In the genomic region with DNA sequence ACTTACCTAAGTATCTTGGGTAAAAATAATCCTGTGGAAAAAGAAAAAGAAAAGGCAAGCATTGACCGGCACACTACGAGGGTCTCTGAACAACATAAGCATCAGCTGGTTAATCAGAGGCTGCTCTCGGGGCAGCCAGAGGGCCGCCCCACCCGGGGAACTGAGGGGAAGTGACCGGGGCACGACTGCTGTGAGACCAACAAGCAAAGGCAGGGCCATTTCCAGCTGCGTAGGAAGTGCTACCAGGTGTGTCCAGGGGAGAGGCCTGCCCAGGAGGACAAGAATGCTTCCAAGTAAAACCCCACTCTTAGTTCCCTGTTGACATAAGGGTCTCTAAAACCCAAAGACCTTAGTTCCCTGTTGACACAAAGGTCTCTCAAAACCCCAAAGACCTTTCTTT, we compare ENCODE assay signal across 22 cellular contexts. TPM values are rescaled to one million over a fixed set of nuclear protein-coding genes. Genes with fewer than 3 reads are reported as not detected.
DNase-seq lines count a peak whose midpoint lies in the region; ATAC-seq and TF ChIP-seq lines count a peak whose summit lies in the region.
"Had no signal": no experiment of that assay in that cellular context is flagged by ENCODE, and none has a peak within 500 bp of the region (broad histone marks: within the 10 kb centered on the region; RNA-seq: fewer than 3 reads in every experiment).

No MANE protein-coding gene starts in this region.

- TF ChIP-seq CTCF in HFFc6 (IDR thresholded peaks at IDR 0.05) (no peak), omental fat pad (IDR thresholded peaks at IDR 0.05) (no peak), Calu3 (IDR thresholded peaks at IDR 0.05; ENCODE audit: unreplicated experiment) (no peak)

- H3K27me3 Mint-ChIP-seq in activated T-cell treated with anti-CD3 and anti-CD28 coated beads, Interleukin-2, amount 50 U/mL, for 24 hours: no peaks in the 10 kb centered on the region
- peaks cover 12% of the 10 kb centered on the region for H3K27me3 Mint-ChIP-seq in activated T-cell treated with anti-CD3 and anti-CD28 coated beads, Interleukin-2, amount 50 U/mL, for 72 hours (ENCODE audit: low read depth)
- peaks cover 12% of the 10 kb centered on the region for H3K27me3 Mint-ChIP-seq in HFFc6 (ENCODE audit: insufficient read depth)
- H3K27me3 Mint-ChIP-seq in Calu3 (ENCODE audit: unreplicated experiment): no peaks in the 10 kb centered on the region
- H3K27me3 Mint-ChIP-seq: brain; memory B cell; stimulated activated memory B cell treated with anti-CD40 and anti-IgM and Interleukin-4, amounts not matched to agents 10 μg/mL and 1 μg/mL and 100 μg/mL, for 72 hours had no signal

- no peak for ATAC-seq in activated T-cell treated with anti-CD3 and anti-CD28 coated beads, Interleukin-2, amount 50 U/mL, for 72 hours (replicated peaks in 1 of 2)
- no peak for ATAC-seq in omental fat pad (ENCODE audit: low FRiP score)
- ATAC-seq: naive thymus-derived CD4-positive, alpha-beta T cell; SK-N-SH treated with all-trans-retinoic acid at 6 μM for 48 hours; stimulated activated memory B cell treated with anti-CD40 and anti-IgM and Interleukin-4, amounts not matched to agents 10 μg/mL and 1 μg/mL and 100 μg/mL, for 72 hours had no signal

- intact Hi-C loops in Calu3 (cut with micrococcal nuclease; ENCODE audit: unreplicated experiment): no loop called here

- H3K4me1 Mint-ChIP-seq in activated T-cell treated with anti-CD3 and anti-CD28 coated beads, Interleukin-2, amount 50 U/mL, for 24 hours (ENCODE audit: low read depth): peaks cover 22% of the 10 kb centered on the region
- H3K4me1 Mint-ChIP-seq in activated T-cell treated with anti-CD3 and anti-CD28 coated beads, Interleukin-2, amount 50 U/mL, for 72 hours (ENCODE audit: low read depth): peaks cover 20% of the 10 kb centered on the region
- peaks cover 18% of the 10 kb centered on the region for H3K4me1 Mint-ChIP-seq in HFFc6 (ENCODE audit: low read depth)
- no peaks in the 10 kb centered on the region for H3K4me1 Mint-ChIP-seq in Calu3 (ENCODE audit: low read depth, unreplicated experiment)
- H3K4me1 Mint-ChIP-seq: brain; memory B cell; stimulated activated memory B cell treated with anti-CD40 and anti-IgM and Interleukin-4, amounts not matched to agents 10 μg/mL and 1 μg/mL and 100 μg/mL, for 72 hours had no signal

- CTCF ChIA-PET in Calu3 (lab: Charles Lee): no interaction called here

- peak; percentile 22 for DNase-seq in activated T-cell treated with anti-CD3 and anti-CD28 coated beads, Interleukin-2, amount 50 U/mL, for 24 hours
- DNase-seq in activated T-cell treated with anti-CD3 and anti-CD28 coated beads, Interleukin-2, amount 50 U/mL, for 72 hours: no peak
- DNase-seq in HFFc6: no peak
- DNase-seq in epithelial cell of prostate (ENCODE audit: low read depth, low spot score): no peak
- DNase-seq in omental fat pad (ENCODE audit: low spot score): peak; percentile 15
- no peak for DNase-seq in NCI-H2227 (lab: John Stamatoyannopoulos, UW; ENCODE audit: unreplicated experiment)
- no peak for DNase-seq in Calu3
- DNase-seq in NCI-H748 treated with DMSO at 0.1 percent for 48 hours (lab: John Stamatoyannopoulos, UW): no peak
- DNase-seq: activated CD4-positive, alpha-beta T cell treated with anti-CD3 and anti-CD28 coated beads, Interleukin-2, amount 50 U/mL, for 1 hour; activated gamma-delta T cell treated with Interleukin-2 at 50 U/mL for 16 hours; activated T-cell treated with anti-CD3 and anti-CD28 coated beads for 4 hours; COR-L47; NCI-H1048; NCI-H187; retina; stimulated activated CD4-positive, alpha-beta T cell treated with anti-CD3 and anti-CD28 coated beads, Interleukin-4, amount 100 ng/mL, for 1 hour had no signal

- H3K27ac Mint-ChIP-seq in activated T-cell treated with anti-CD3 and anti-CD28 coated beads, Interleukin-2, amount 50 U/mL, for 24 hours: no peak overlapping the region
- no peak overlapping the region for H3K27ac Mint-ChIP-seq in activated T-cell treated with anti-CD3 and anti-CD28 coated beads, Interleukin-2, amount 50 U/mL, for 72 hours
- no peak overlapping the region; the same call in 1 of the 2 replicates for H3K27ac Mint-ChIP-seq in HFFc6
- H3K27ac Mint-ChIP-seq in Calu3 (ENCODE audit: unreplicated experiment): no peak overlapping the region
- H3K27ac Mint-ChIP-seq: memory B cell; stimulated activated memory B cell treated with anti-CD40 and anti-IgM and Interleukin-4, amounts not matched to agents 10 μg/mL and 1 μg/mL and 100 μg/mL, for 72 hours had no signal

- H3K36me3 Mint-ChIP-seq in activated T-cell treated with anti-CD3 and anti-CD28 coated beads, Interleukin-2, amount 50 U/mL, for 24 hours (ENCODE audit: low read depth): no peaks in the 10 kb centered on the region
- no peaks in the 10 kb centered on the region for H3K36me3 Mint-ChIP-seq in activated T-cell treated with anti-CD3 and anti-CD28 coated beads, Interleukin-2, amount 50 U/mL, for 72 hours (ENCODE audit: insufficient read depth in 2 of 2)
- peaks cover 36% of the 10 kb centered on the region for H3K36me3 Mint-ChIP-seq in HFFc6 (ENCODE audit: low read depth)
- H3K36me3 Mint-ChIP-seq in Calu3 (ENCODE audit: insufficient read depth, unreplicated experiment): no peaks in the 10 kb centered on the region
- H3K36me3 Mint-ChIP-seq: memory B cell had no signal

- no peak overlapping the region for H3K4me3 Mint-ChIP-seq in activated T-cell treated with anti-CD3 and anti-CD28 coated beads, Interleukin-2, amount 50 U/mL, for 24 hours
- H3K4me3 Mint-ChIP-seq in activated T-cell treated with anti-CD3 and anti-CD28 coated beads, Interleukin-2, amount 50 U/mL, for 72 hours: no peak overlapping the region
- H3K4me3 Mint-ChIP-seq in HFFc6: peak overlapping the region; percentile 20; the same call in 1 of the 2 replicates
- H3K4me3 Mint-ChIP-seq in Calu3 (ENCODE audit: low read depth, unreplicated experiment): no peak overlapping the region
- H3K4me3 Mint-ChIP-seq: brain; memory B cell; stimulated activated memory B cell treated with anti-CD40 and anti-IgM and Interleukin-4, amounts not matched to agents 10 μg/mL and 1 μg/mL and 100 μg/mL, for 72 hours had no signal

- H3K27ac ChIP-seq in epithelial cell of prostate: peak overlapping the region; percentile 80
- H3K27ac ChIP-seq: BLaER1 treated with 17β-estradiol and CSF1 and Interleukin-3, amounts not matched to agents 10 nM and 100 nM had no signal

- H3K9me3 Mint-ChIP-seq in activated T-cell treated with anti-CD3 and anti-CD28 coated beads, Interleukin-2, amount 50 U/mL, for 24 hours: no peaks in the 10 kb centered on the region
- no peaks in the 10 kb centered on the region for H3K9me3 Mint-ChIP-seq in activated T-cell treated with anti-CD3 and anti-CD28 coated beads, Interleukin-2, amount 50 U/mL, for 72 hours
- H3K9me3 Mint-ChIP-seq in HFFc6 (no peaks in the 10 kb centered on the region), Calu3 (ENCODE audit: low read depth, unreplicated experiment) (no peaks in the 10 kb centered on the region)
- H3K9me3 Mint-ChIP-seq: brain; memory B cell; stimulated activated memory B cell treated with anti-CD40 and anti-IgM and Interleukin-4, amounts not matched to agents 10 μg/mL and 1 μg/mL and 100 μg/mL, for 72 hours had no signal

- no TSS peak for BruUV-seq in Calu3 (replicated peaks; lab: Mats Ljungman, UMichigan)

RNA-seq across cellular contexts. Expression of a gene that starts 15.9 kb away (rescaled TPM):
- 1 to 10 TPM in 1 of 2 donors, under 1 TPM in 1; 0.46 to 1.5 TPM for total RNA-seq in activated T-cell treated with anti-CD3 and anti-CD28 coated beads, Interleukin-2, amount 50 U/mL, for 72 hours
- total RNA-seq in HFFc6 (2021; fragmentation: NEBNext Ultra II Directional; extraction: Animal tissue kit (Norgen Biotek cat#: 25700)): 100 to 1,000 TPM; 669 to 813 (median 715) TPM
- total RNA-seq in omental fat pad (100 to 1,000 TPM; 129 to 207 (median 164) TPM), Calu3 (2022) (0.42 and 0.83 TPM in 2 replicates)

Comparison
In these comparisons a context has a peak if more than half of its experiments do, and no peak if none do; other contexts are left out.
1. DNase-seq: peak in activated T-cell treated with anti-CD3 and anti-CD28 coated beads, Interleukin-2, amount 50 U/mL, for 24 hours (single experiment) and omental fat pad (single experiment); none in activated T-cell treated with anti-CD3 and anti-CD28 coated beads, Interleukin-2, amount 50 U/mL, for 72 hours (0 of 2), HFFc6 (single experiment), epithelial cell of prostate (single experiment), NCI-H2227 (single experiment), Calu3 (single experiment) and NCI-H748 treated with DMSO at 0.1 percent for 48 hours (single experiment).
2. RNA of a gene that starts 15.9 kb away (total RNA-seq): 669 to 813 TPM in HFFc6 and 129 to 207 TPM in omental fat pad; 0.46 to 1.5 TPM in activated T-cell treated with anti-CD3 and anti-CD28 coated beads, Interleukin-2, amount 50 U/mL, for 72 hours and 0.42 to 0.83 TPM in Calu3; every median in the first group is over 10 times any median in the second.